Comparison of ENCODE assay signal across 12 cellular contexts in the genomic region with DNA sequence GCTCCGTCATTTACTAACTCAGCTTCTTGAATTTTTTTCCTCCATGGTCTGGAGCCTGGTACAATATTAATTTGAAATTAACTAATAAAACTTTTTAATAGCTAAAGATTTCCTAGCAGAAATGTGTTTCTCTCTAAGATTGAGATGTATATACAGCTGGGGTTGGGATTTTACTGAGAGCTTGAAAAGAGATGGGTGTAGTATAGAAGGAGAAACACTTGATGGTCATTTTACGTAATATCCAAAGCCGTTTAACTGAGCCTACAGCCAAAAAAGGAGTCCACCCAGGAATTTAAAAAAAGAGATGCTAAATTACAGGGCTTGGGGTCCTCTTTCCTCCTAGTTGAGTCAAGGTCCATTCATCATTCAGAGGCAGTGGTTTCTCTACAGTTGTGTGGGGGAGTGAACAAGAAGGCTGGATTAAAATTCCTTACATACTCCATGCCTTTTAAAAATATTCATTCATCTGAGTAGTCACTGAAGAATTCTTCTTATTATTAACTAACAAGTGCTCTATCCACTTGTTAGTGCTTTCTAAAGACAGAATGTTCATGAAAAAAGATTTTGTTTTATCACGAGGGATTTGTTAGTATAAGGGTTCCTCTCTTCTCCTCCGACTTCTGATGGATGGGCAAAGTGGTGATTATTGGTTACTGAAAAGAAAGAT.
DNase-seq lines count a peak whose midpoint lies in the region; ATAC-seq, FAIRE-seq and TF ChIP-seq lines count a peak whose summit lies in the region.
"Had no signal": no experiment of that assay in that cellular context is flagged by ENCODE, and none has a peak within 500 bp of the region (broad histone marks: within the 10 kb centered on the region; RNA-seq: fewer than 3 reads in every experiment).

No MANE protein-coding gene starts in this region.

- peak in 1 of 2 experiments; percentile 29 for DNase-seq in A549 (ENCODE audit: low read depth in 1 of 2, low spot score in 1 of 2)
- DNase-seq in cardiac fibroblast (ENCODE audit: low read depth in 2 of 2): peak; percentile 62 to 80
- peak; percentile 78 for DNase-seq in left kidney (ENCODE audit: low read depth, low spot score)
- no peak for DNase-seq in posterior cingulate gyrus
- no peak for DNase-seq in urothelium cell line (ENCODE audit: low spot score)
- DNase-seq in dermis blood vessel endothelial cell: no peak
- DNase-seq in DMS 273 (lab: John Stamatoyannopoulos, UW; ENCODE audit: unreplicated experiment): no peak
- DNase-seq: activated naive CD4-positive, alpha-beta T cell treated with anti-CD3 and anti-CD28 coated beads, Interleukin-2, amount 10 ng/mL, durations not matched to agents 7 days and 5 days; NCI-H774; occipital lobe; WERI-Rb-1 had no signal

- H3K9me3 ChIP-seq in A549 (no peaks in the 10 kb centered on the region), HUES6 (ENCODE audit: control insufficient read depth, insufficient read depth, low read depth, low read length) (no peaks in the 10 kb centered on the region)

- POLR2A ChIA-PET in A549 (lab: Yijun Ruan, JAX): interaction anchor here (0.6 to 2.8 kb wide), 5 partner anchors 16 to 64 kb away, joined by 3 to 18 read pairs (median 3); no protein-coding TSS in a partner anchor

- peak overlapping the region; percentile 69 to 81 for H3K27ac ChIP-seq in A549
- no peak overlapping the region for H3K27ac ChIP-seq in HUES6 (ENCODE audit: low read depth, low read length)
- H3K27ac ChIP-seq: WERI-Rb-1 had no signal

- H3K27me3 ChIP-seq in HUES6 (ENCODE audit: control insufficient read depth, insufficient read depth, low read length): no peaks in the 10 kb centered on the region

- 23% methylated on average over 5 of the region's 5 CpGs for WGBS in A549 (ENCODE audit: missing lambda C conversion rate)

- no peak for TF ChIP-seq RAD21 in A549 (conservative IDR thresholded peaks at IDR 0.05 in 1 of 2, IDR thresholded peaks at IDR 0.05 in 1 of 2)

- ATAC-seq in A549: peak; percentile 37 to 71; a peak in 3 of 6 replicates

- peak overlapping the region; percentile 77 for H3K4me2 ChIP-seq in A549

- no peak for TF ChIP-seq EP300 in A549 (IDR thresholded peaks at IDR 0.05)

- TF ChIP-seq CTCF in A549 (IDR thresholded peaks at IDR 0.05) (no peak), cardiac fibroblast (IDR thresholded peaks at IDR 0.05; ENCODE audit: low read depth, low read length) (no peak)

- H3K4me3 ChIP-seq in A549 (peak overlapping the region; percentile 39), HUES6 (ENCODE audit: low read depth, low read length) (peak overlapping the region; percentile 57), cardiac fibroblast (replicated peaks in 1 of 2; ENCODE audit: low read depth in 2 of 2, low read length in 2 of 2) (no peak overlapping the region)

- TF ChIP-seq POLR2A in A549 (IDR thresholded peaks at IDR 0.05; ENCODE audit: low read length): no peak

- peaks cover 39% of the 10 kb centered on the region for H3K4me1 ChIP-seq in A549
- peaks cover 28% of the 10 kb centered on the region for H3K4me1 ChIP-seq in HUES6 (ENCODE audit: control insufficient read depth, insufficient read depth, low read length)

- intact Hi-C loops in posterior cingulate gyrus (cut with DNase I): no loop called here

- H3K9ac ChIP-seq in HUES6 (ENCODE audit: low read length): no peak overlapping the region

- no peak for FAIRE-seq in A549 (lab: Jason Lieb, UNC)
- no peak for FAIRE-seq in urothelium cell line (lab: Jason Lieb, UNC)

- no peaks in the 10 kb centered on the region for H3K36me3 ChIP-seq in HUES6 (ENCODE audit: control insufficient read depth, insufficient read depth, low read length)
- H3K36me3 ChIP-seq: WERI-Rb-1 had no signal

- CTCF ChIA-PET in A549 (lab: Yijun Ruan, JAX): interaction anchor here (0.6 to 1.5 kb wide), 7 partner anchors 13 to 739 kb away, joined by 3 to 10 read pairs (median 3); a partner anchor contains a TSS

TF ChIP-seq in A549, 52 proteins besides CTCF, POLR2A, EP300 and RAD21:
- TF ChIP-seq POLR2AphosphoS2 (conservative IDR thresholded peaks at IDR 0.05; ENCODE audit: low read length): no peak
- TF ChIP-seq JUNB (IDR thresholded peaks at IDR 0.05): peak; percentile 39; the same call in 1 of the 2 replicates
- TF ChIP-seq, protein P1, sequence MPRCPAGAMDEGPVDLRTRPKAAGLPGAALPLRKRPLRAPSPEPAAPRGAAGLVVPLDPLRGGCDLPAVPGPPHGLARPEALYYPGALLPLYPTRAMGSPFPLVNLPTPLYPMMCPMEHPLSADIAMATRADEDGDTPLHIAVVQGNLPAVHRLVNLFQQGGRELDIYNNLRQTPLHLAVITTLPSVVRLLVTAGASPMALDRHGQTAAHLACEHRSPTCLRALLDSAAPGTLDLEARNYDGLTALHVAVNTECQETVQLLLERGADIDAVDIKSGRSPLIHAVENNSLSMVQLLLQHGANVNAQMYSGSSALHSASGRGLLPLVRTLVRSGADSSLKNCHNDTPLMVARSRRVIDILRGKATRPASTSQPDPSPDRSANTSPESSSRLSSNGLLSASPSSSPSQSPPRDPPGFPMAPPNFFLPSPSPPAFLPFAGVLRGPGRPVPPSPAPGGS (IDR thresholded peaks at IDR 0.05): 0 out of 3 replicates have a peak, but pooled peaks have one; percentile 0
- peak; percentile 39; the same call in 1 of the 2 replicates for TF ChIP-seq GATA3 (IDR thresholded peaks at IDR 0.05; ENCODE audit: borderline replicate concordance)
- TF ChIP-seq, protein P2, sequence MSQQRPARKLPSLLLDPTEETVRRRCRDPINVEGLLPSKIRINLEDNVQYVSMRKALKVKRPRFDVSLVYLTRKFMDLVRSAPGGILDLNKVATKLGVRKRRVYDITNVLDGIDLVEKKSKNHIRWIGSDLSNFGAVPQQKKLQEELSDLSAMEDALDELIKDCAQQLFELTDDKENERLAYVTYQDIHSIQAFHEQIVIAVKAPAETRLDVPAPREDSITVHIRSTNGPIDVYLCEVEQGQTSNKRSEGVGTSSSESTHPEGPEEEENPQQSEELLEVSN (IDR thresholded peaks at IDR 0.05; ENCODE audit: borderline replicate concordance, low read depth): no peak

Comparison
In these comparisons a context has a peak if more than half of its experiments do, and no peak if none do; other contexts are left out.
1. DNase-seq: peak in cardiac fibroblast (2 of 2) and left kidney (single experiment); none in posterior cingulate gyrus (0 of 10), urothelium cell line (single experiment), dermis blood vessel endothelial cell (single experiment) and DMS 273 (single experiment).
2. H3K4me3 ChIP-seq: peak in A549 (single experiment) and HUES6 (single experiment); none in cardiac fibroblast (0 of 2).